In the genomic region with DNA sequence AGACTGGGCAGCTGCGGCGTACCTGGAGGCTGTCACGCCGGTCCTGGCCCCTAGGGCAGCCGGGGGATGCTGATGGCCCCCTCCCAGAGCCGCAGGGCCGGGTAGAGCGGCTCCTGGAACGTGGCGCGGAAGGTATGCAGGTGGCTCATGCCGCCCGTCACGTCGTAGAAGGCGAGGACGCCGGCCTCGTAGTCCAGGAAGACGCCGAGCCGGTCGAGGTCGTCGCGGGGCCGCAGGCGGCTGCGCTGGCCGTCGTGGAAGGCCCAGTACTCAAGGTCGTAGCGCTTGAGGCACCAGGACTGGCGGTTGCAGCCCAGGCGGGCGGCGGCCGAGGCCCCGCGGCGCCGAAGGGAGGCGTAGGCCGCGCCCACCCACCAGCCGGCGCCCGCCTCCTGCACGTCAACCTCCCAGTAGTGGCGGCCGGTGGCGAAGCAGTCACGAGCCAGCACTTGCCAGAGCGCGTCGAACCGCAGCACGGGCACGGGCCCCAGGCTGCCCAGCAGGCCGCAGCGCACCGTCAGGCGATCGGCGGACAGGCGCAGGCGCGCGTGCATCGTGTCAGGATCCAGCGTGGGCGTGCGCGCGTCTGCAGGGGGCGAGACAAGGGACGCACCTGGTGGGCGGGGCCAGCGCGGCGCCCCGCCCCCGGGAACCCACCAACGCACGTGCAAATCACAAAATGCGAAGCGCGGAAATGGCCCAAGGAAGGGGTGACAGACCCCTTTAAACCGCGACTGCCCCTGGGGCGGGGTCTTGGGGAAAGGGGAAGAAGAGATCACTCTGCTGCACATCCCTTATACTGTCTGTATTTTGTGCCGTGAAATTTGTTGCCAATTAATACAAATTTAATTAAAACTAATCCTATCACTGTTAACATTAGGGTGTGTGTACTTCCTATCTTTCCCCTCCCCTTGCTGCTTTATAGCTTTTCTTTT, we compare ENCODE assay signal across 9 cellular contexts. TPM values are rescaled to one million over a fixed set of nuclear protein-coding genes. Genes with fewer than 3 reads are reported as not detected.
DNase-seq lines count a peak whose midpoint lies in the region; ATAC-seq and TF ChIP-seq lines count a peak whose summit lies in the region.
"Had no signal": no experiment of that assay in that cellular context is flagged by ENCODE, and none has a peak within 500 bp of the region (broad histone marks: within the 10 kb centered on the region; RNA-seq: fewer than 3 reads in every experiment).

No MANE protein-coding gene starts in this region.

- intact Hi-C loops in lower lobe of right lung (cut with DNase I): no loop called here

- peak in 1 of 2 donors; percentile 28 for TF ChIP-seq POLR2A in tibial nerve (IDR thresholded peaks at IDR 0.05)

- 19 to 23% methylated on average over 64 to 67 of the region's 92 CpGs for WGBS in tibial nerve, 2 donors

- TF ChIP-seq CTCF in choroid plexus epithelial cell (conservative IDR thresholded peaks at IDR 0.05; ENCODE audit: low read depth, low read length) (no peak), lower lobe of right lung (IDR thresholded peaks at IDR 0.05) (no peak), tibial nerve (IDR thresholded peaks at IDR 0.05) (no peak)

- peaks cover 44% of the 10 kb centered on the region for H3K36me3 ChIP-seq in lower lobe of right lung
- peaks cover 0 to 32% (median 0%) of the 10 kb centered on the region in 3 donors for H3K36me3 ChIP-seq in tibial nerve

- peak; percentile 83 to 85 for ATAC-seq in lower lobe of right lung
- ATAC-seq in HG03280 (IDR thresholded peaks at IDR 0.05; ENCODE audit: unreplicated experiment): no peak
- ATAC-seq in GM18868 (IDR thresholded peaks at IDR 0.05; ENCODE audit: unreplicated experiment): no peak

- DNase-seq in activated T-cell treated with anti-CD3 and anti-CD28 coated beads for 1 hour (ENCODE audit: low read depth): peak; percentile 19
- no peak for DNase-seq in activated T-cell treated with anti-CD3 and anti-CD28 coated beads for 4 hours
- DNase-seq in choroid plexus epithelial cell (ENCODE audit: low read depth): peak; percentile 72
- peak; percentile 73 for DNase-seq in lower lobe of right lung
- DNase-seq in tibial nerve (ENCODE audit: low spot score in 2 of 2): no peak
- no peak for DNase-seq in NCI-H1105 treated with DMSO at 0.1 percent for 48 hours (lab: John Stamatoyannopoulos, UW)

- H3K27me3 ChIP-seq in lower lobe of right lung (ENCODE audit: low read depth) (no peaks in the 10 kb centered on the region), tibial nerve (no peaks in the 10 kb centered on the region)
- H3K27me3 ChIP-seq: BLaER1 treated with 17β-estradiol and CSF1 and Interleukin-3, amounts not matched to agents 10 nM and 100 nM had no signal

- H3K4me3 ChIP-seq in choroid plexus epithelial cell (ENCODE audit: low read depth, low read length) (peak overlapping the region; percentile 58), lower lobe of right lung (peak overlapping the region; percentile 43), tibial nerve (peak overlapping the region; percentile 25 to 58 (median 36))
- H3K4me3 ChIP-seq: BLaER1 treated with 17β-estradiol and CSF1 and Interleukin-3, amounts not matched to agents 10 nM and 100 nM had no signal

- no peaks in the 10 kb centered on the region for H3K9me3 ChIP-seq in lower lobe of right lung
- no peaks in the 10 kb centered on the region for H3K9me3 ChIP-seq in tibial nerve

- H3K4me1 ChIP-seq in lower lobe of right lung (peaks cover 6% of the 10 kb centered on the region), tibial nerve (peaks cover 0 to 16% (median 3%) of the 10 kb centered on the region in 4 donors)

- H3K27ac ChIP-seq in lower lobe of right lung: peak overlapping the region; percentile 18
- peak overlapping the region in 3 of 4 donors; percentile 32 to 75 (median 67) for H3K27ac ChIP-seq in tibial nerve
- H3K27ac ChIP-seq: BLaER1 treated with 17β-estradiol and CSF1 and Interleukin-3, amounts not matched to agents 10 nM and 100 nM had no signal

- peak in 1 of 2 donors; percentile 23 for TF ChIP-seq EP300 in tibial nerve (IDR thresholded peaks at IDR 0.05)

RNA-seq across cellular contexts. Expression of a gene that starts 31.2 kb away (rescaled TPM):
- 61.9 TPM for total RNA-seq in lower lobe of right lung
- 10 to 100 TPM; 35.2 to 74.4 (median 44.6) TPM for total RNA-seq in tibial nerve

RNA-seq across cellular contexts. Expression of a gene that starts 31.3 kb away (rescaled TPM):
- total RNA-seq in lower lobe of right lung (82.5 TPM), tibial nerve (10 to 100 TPM in 3 of 4 donors, 1 to 10 TPM in 1; 9.4 to 16.8 (median 10.1) TPM)

Comparison
In these comparisons a context has a peak if more than half of its experiments do, and no peak if none do; other contexts are left out.
1. DNase-seq: peak in activated T-cell treated with anti-CD3 and anti-CD28 coated beads for 1 hour (single experiment), choroid plexus epithelial cell (single experiment) and lower lobe of right lung (single experiment); none in activated T-cell treated with anti-CD3 and anti-CD28 coated beads for 4 hours (single experiment), tibial nerve (0 of 2) and NCI-H1105 treated with DMSO at 0.1 percent for 48 hours (single experiment).
2. ATAC-seq: peak in lower lobe of right lung (2 of 2); none in HG03280 (single experiment) and GM18868 (single experiment).
3. Peak in every context shown above with its lines, with median percentiles within 50 percentile points of each other: H3K4me3 ChIP-seq.